In genomic region chr12:57487055-57487596, GRCh38 we compare ENCODE assay signal across 8 cellular contexts. TPM values are rescaled to one million over a fixed set of nuclear protein-coding genes. Genes with fewer than 3 reads are reported as not detected.
DNase-seq lines count a peak whose midpoint lies in the region; ATAC-seq and TF ChIP-seq lines count a peak whose summit lies in the region.

No MANE protein-coding gene starts in this region.

- in situ Hi-C loops in Panc1 (cut with HindIII; ENCODE audit: low pct_unique_long_range_greater_than_20kb, low sequenced_read_pairs) (no loop called here), gastrocnemius medialis (cut with MboI; ENCODE audit: low sequenced_read_pairs in 4 of 4) (no loop called here)

- TF ChIP-seq POLR2A in esophagus squamous epithelium (IDR thresholded peaks at IDR 0.05) (no peak), gastrocnemius medialis (IDR thresholded peaks at IDR 0.05) (no peak)

- TF ChIP-seq CTCF in GM12864 (IDR thresholded peaks at IDR 0.05; ENCODE audit: low read depth, low read length, missing control alignments) (no peak), Panc1 (IDR thresholded peaks at IDR 0.05) (no peak), esophagus squamous epithelium (IDR thresholded peaks at IDR 0.05) (no peak), gastrocnemius medialis (IDR thresholded peaks at IDR 0.05 in 4 of 5, conservative IDR thresholded peaks at IDR 0.05 in 1 of 5) (no peak)

- no peaks in the 10 kb centered on the region for H3K9me3 ChIP-seq in Panc1 (ENCODE audit: control insufficient read depth, insufficient read depth, low read depth, low read length)
- H3K9me3 ChIP-seq in esophagus squamous epithelium, result no peaks in the 10 kb centered on the region
- no peaks in the 10 kb centered on the region for H3K9me3 ChIP-seq in gastrocnemius medialis

- POLR2A ChIA-PET in Panc1 (lab: Charles Lee), result no interaction called here

- H3K27ac ChIP-seq in Panc1 (ENCODE audit: low read length) (peak overlapping the region; percentile 78), esophagus squamous epithelium (peak overlapping the region; percentile 24 to 93 (median 55)), gastrocnemius medialis (peak overlapping the region; percentile 83 to 86 (median 84))

- H3K27me3 ChIP-seq in Panc1 (ENCODE audit: control insufficient read depth, insufficient read depth, low read length) (no peaks in the 10 kb centered on the region), esophagus squamous epithelium (peaks cover 0 to 11% (median 0%) of the 10 kb centered on the region in 4 donors), gastrocnemius medialis (no peaks in the 10 kb centered on the region)

- peaks cover 12% of the 10 kb centered on the region; the same call in 1 of the 2 replicates for H3K36me3 ChIP-seq in Panc1 (ENCODE audit: control insufficient read depth, insufficient read depth, low read length)
- H3K36me3 ChIP-seq in esophagus squamous epithelium, result peaks cover 6 to 30% (median 11%) of the 10 kb centered on the region in 3 donors
- H3K36me3 ChIP-seq in gastrocnemius medialis, result peaks cover 0 to 29% of the 10 kb centered on the region in 2 donors

- 0 out of 2 replicates have a peak overlapping the region, but pooled peaks have one; percentile 15 for H3K4me3 ChIP-seq in GM12864 (ENCODE audit: low read depth, low read length)
- H3K4me3 ChIP-seq in Panc1 (ENCODE audit: low read depth in 2 of 2, low read length in 2 of 2), result peak overlapping the region; percentile 95 to 99
- peak overlapping the region in 3 of 4 donors; percentile 68 to 99 (median 88) for H3K4me3 ChIP-seq in esophagus squamous epithelium
- peak overlapping the region; percentile 74 to 95 (median 76) for H3K4me3 ChIP-seq in gastrocnemius medialis

- peaks cover 12% of the 10 kb centered on the region; the same call in 1 of the 2 replicates for H3K4me1 ChIP-seq in Panc1 (ENCODE audit: control insufficient read depth, insufficient read depth, low read length)
- H3K4me1 ChIP-seq in esophagus squamous epithelium, result peaks cover 5 to 22% (median 10%) of the 10 kb centered on the region in 3 donors
- peaks cover 10 to 13% of the 10 kb centered on the region in 2 donors for H3K4me1 ChIP-seq in gastrocnemius medialis

- ATAC-seq in Panc1 (no peak), gastrocnemius medialis (no peak)

- DNase-seq in GM12864 (ENCODE audit: low read depth) (no peak), Panc1 (ENCODE audit: low read depth, low spot score) (no peak), esophagus squamous epithelium (lab: John Stamatoyannopoulos, UW) (no peak), gastrocnemius medialis (no peak), HuH-7 (ENCODE audit: low spot score) (no peak), occipital lobe (lab: John Stamatoyannopoulos, UW) (no peak), dermis blood vessel endothelial cell (no peak)
- no peak for DNase-seq in stimulated activated CD4-positive, alpha-beta T cell treated with anti-CD3 and anti-CD28 coated beads, Interleukin-12 subunit alpha, Interleukin-12 subunit beta, amount 100 ng/mL, for 4 hours

- intact Hi-C loops in Panc1 (cut with micrococcal nuclease; ENCODE audit: unreplicated experiment) (no loop called here), esophagus squamous epithelium (cut with DNase I) (no loop called here), gastrocnemius medialis (cut with DNase I; ENCODE audit: low total_unique reads) (no loop called here)

- CTCF ChIA-PET in Panc1 (lab: Charles Lee), result interaction anchor here (0.6 kb wide), 1 partner anchor 32 kb away, joined by 3 read pairs; the partner anchor contains the start of gene INHBE

- BruUV-seq in Panc1 (replicated peaks; lab: Mats Ljungman, UMichigan), result no TSS peak

- WGBS in esophagus squamous epithelium, 2 donors, result 88 to 93% methylated on average over 17 to 23 of the region's 27 CpGs

RNA-seq across cellular contexts. Expression of gene MARS1, which starts 0.7 kb away (rescaled TPM):
- total RNA-seq in Panc1 (2021; ENCODE audit: unreplicated experiment) (291 TPM), esophagus squamous epithelium (10 to 100 TPM; 54.2 to 94.6 (median 69.6) TPM), gastrocnemius medialis (10 to 100 TPM; 37.7 to 81.1 (median 42.0) TPM), occipital lobe (65.2 TPM), dermis blood vessel endothelial cell (71.6 and 81.2 TPM in 2 replicates)
- 380 TPM for polyA plus RNA-seq in Panc1 (2012; ENCODE audit: insufficient read length)

RNA-seq across cellular contexts. Expression of gene ARHGAP9, which starts 7.5 kb away (rescaled TPM):
- total RNA-seq in Panc1 (2021; ENCODE audit: unreplicated experiment) (0.92 TPM), esophagus squamous epithelium (10 to 100 TPM in 2 of 4 donors, 1 to 10 TPM in 2; 4.5 to 20.4 (median 11.3) TPM), gastrocnemius medialis (1 to 10 TPM; 2.7 to 5.1 (median 4.7) TPM), occipital lobe (0.94 TPM), dermis blood vessel endothelial cell (not detected in 2 replicates)
- 0.22 TPM for polyA plus RNA-seq in Panc1 (2012; ENCODE audit: insufficient read length)

RNA-seq across cellular contexts. Expression of gene GLI1, which starts 27.5 kb away (rescaled TPM):
- 6.5 TPM for total RNA-seq in Panc1 (2021; ENCODE audit: unreplicated experiment)
- polyA plus RNA-seq in Panc1 (2012; ENCODE audit: insufficient read length), result 7.7 TPM
- under 1 TPM in 2 of 4 donors, not detected in 2; 0.09 to 0.48 TPM for total RNA-seq in esophagus squamous epithelium
- 1 to 10 TPM in 1 of 4 donors, not detected in 3; 1.0 TPM for total RNA-seq in gastrocnemius medialis
- total RNA-seq in occipital lobe, result 0.16 TPM
- total RNA-seq in dermis blood vessel endothelial cell, result 0.17 and 0.47 TPM in 2 replicates

RNA-seq across cellular contexts. Expression of gene INHBE, which starts 32.0 kb away (rescaled TPM):
- total RNA-seq in Panc1 (2021; ENCODE audit: unreplicated experiment) (0.59 TPM), esophagus squamous epithelium (not detected), gastrocnemius medialis (1 to 10 TPM in 2 of 4 donors, not detected in 2; 1.5 to 2.2 TPM), occipital lobe (not detected), dermis blood vessel endothelial cell (not detected in 2 replicates)
- polyA plus RNA-seq in Panc1 (2012; ENCODE audit: insufficient read length), result 0.35 TPM

RNA-seq across cellular contexts. Expression of gene DDIT3, which starts 33.2 kb away (rescaled TPM):
- total RNA-seq in Panc1 (2021; ENCODE audit: unreplicated experiment) (47.2 TPM), esophagus squamous epithelium (10 to 100 TPM in 3 of 4 donors, 1 to 10 TPM in 1; 5.1 to 23.3 (median 15.4) TPM), gastrocnemius medialis (10 to 100 TPM; 11.8 to 46.4 (median 17.1) TPM), occipital lobe (5.3 TPM), dermis blood vessel endothelial cell (7.5 and 11.4 TPM in 2 replicates)
- 24.6 TPM for polyA plus RNA-seq in Panc1 (2012; ENCODE audit: insufficient read length)

Comparison
In these comparisons a context has a peak if more than half of its experiments do, and no peak if none do; other contexts are left out.
1. H3K4me3 ChIP-seq: peak in every context shown above with its lines; median percentile 97 in Panc1; 88 in esophagus squamous epithelium; 76 in gastrocnemius medialis; 15 in GM12864.